ENCODE assay signal across 24 cellular contexts in genomic region chr3:2879587-2879986, GRCh38.
DNase-seq lines count a peak whose midpoint lies in the region; ATAC-seq, FAIRE-seq and TF ChIP-seq lines count a peak whose summit lies in the region.
"Had no signal": no experiment of that assay in that cellular context is flagged by ENCODE, and none has a peak within 500 bp of the region (broad histone marks: within the 10 kb centered on the region; RNA-seq: fewer than 3 reads in every experiment).

No MANE protein-coding gene starts in this region.

- intact Hi-C loops in ovary (cut with DNase I), result no loop called here

- H3K4me2 ChIP-seq in A549 (no peak overlapping the region), H9 (ENCODE audit: insufficient read depth, insufficient read length, low read length) (no peak overlapping the region), H1 (ENCODE audit: insufficient read depth in 1 of 2, low read depth in 2 of 2, low read length in 2 of 2) (no peak overlapping the region)
- H3K4me2 ChIP-seq: BLaER1 had no signal

- no peaks in the 10 kb centered on the region for H3K9me3 ChIP-seq in A549
- H3K9me3 ChIP-seq in H9 (ENCODE audit: control insufficient read depth, low read depth, low read length), result no peaks in the 10 kb centered on the region
- H3K9me3 ChIP-seq in H1 (ENCODE audit: insufficient read depth in 2 of 2, low read depth in 1 of 2, low read length in 1 of 2), result no peaks in the 10 kb centered on the region
- H3K9me3 ChIP-seq in WERI-Rb-1 (ENCODE audit: severe bottlenecking), result no peaks in the 10 kb centered on the region
- no peaks in the 10 kb centered on the region for H3K9me3 ChIP-seq in ovary
- H3K9me3 ChIP-seq: BE2C, BLaER1, Caco-2 had no signal

- H3K27me3 Mint-ChIP-seq in H9 (ENCODE audit: low read depth), result no peaks in the 10 kb centered on the region
- H3K27me3 Mint-ChIP-seq: CD4-positive, CD25-positive, alpha-beta regulatory T cell had no signal

- H3K14ac ChIP-seq in H9 (ENCODE audit: insufficient read depth, low read length) (no peak overlapping the region), H1 (ENCODE audit: insufficient read length) (no peak overlapping the region)

- no peaks in the 10 kb centered on the region for H3K23me2 ChIP-seq in H9 (ENCODE audit: insufficient read length, low read depth, low read length, poor library complexity, severe bottlenecking)
- no peaks in the 10 kb centered on the region for H3K23me2 ChIP-seq in H1 (ENCODE audit: low read depth, low read length)

- H4K91ac ChIP-seq in H9 (ENCODE audit: insufficient read length, low read depth, low read length) (no peak overlapping the region), H1 (replicated peaks; ENCODE audit: insufficient read length, low read length) (no peak overlapping the region)

- H3K36me3 ChIP-seq in H1 (ENCODE audit: control insufficient read depth in 2 of 4, insufficient read depth in 4 of 4, low read length in 3 of 4) (no peaks in the 10 kb centered on the region), WERI-Rb-1 (no peaks in the 10 kb centered on the region), ovary (no peaks in the 10 kb centered on the region)
- H3K36me3 ChIP-seq: BE2C, BLaER1 had no signal

- no peaks in the 10 kb centered on the region for H3K4me1 Mint-ChIP-seq in H9
- H3K4me1 Mint-ChIP-seq: CD14-positive monocyte; CD4-positive, alpha-beta memory T cell; CD4-positive, CD25-positive, alpha-beta regulatory T cell; CD8-positive, alpha-beta memory T cell had no signal

- no peak for ATAC-seq in A549

- CTCF ChIA-PET in A549 (lab: Yijun Ruan, JAX), result no interaction called here
- CTCF ChIA-PET in H1 (lab: Charles Lee; ENCODE audit: partially characterized antibody), result no interaction called here

- H3K36me3 Mint-ChIP-seq in H9 (ENCODE audit: insufficient read depth in 1 of 3, low read depth in 3 of 3), result no peaks in the 10 kb centered on the region
- H3K36me3 Mint-ChIP-seq: CD14-positive monocyte; CD4-positive, alpha-beta memory T cell; CD4-positive, CD25-positive, alpha-beta regulatory T cell; CD8-positive, alpha-beta memory T cell had no signal

- H3K56ac ChIP-seq in H9 (ENCODE audit: insufficient read length, low read depth, low read length) (no peak overlapping the region), H1 (replicated peaks; ENCODE audit: insufficient read length, low read depth, low read length) (no peak overlapping the region)

- H3K79me1 ChIP-seq in H9 (ENCODE audit: insufficient read depth, low read depth, low read length, poor library complexity, severe bottlenecking) (no peaks in the 10 kb centered on the region), H1 (ENCODE audit: low read depth, low read length) (no peaks in the 10 kb centered on the region)

- H3K18ac ChIP-seq in H9 (ENCODE audit: insufficient read length, low read depth, low read length), result no peak overlapping the region
- H3K18ac ChIP-seq in H1 (ENCODE audit: extremely low read depth, low read length), result no peak overlapping the region

- H3K4me3 Mint-ChIP-seq in H9, result no peak overlapping the region
- H3K4me3 Mint-ChIP-seq: CD14-positive monocyte; CD4-positive, alpha-beta memory T cell; CD4-positive, CD25-positive, alpha-beta regulatory T cell; CD8-positive, alpha-beta memory T cell had no signal

- H3K79me2 ChIP-seq in H9 (ENCODE audit: insufficient read depth, low read length) (no peaks in the 10 kb centered on the region), H1 (ENCODE audit: control insufficient read depth in 1 of 2, insufficient read depth in 2 of 2, low read length in 2 of 2) (no peaks in the 10 kb centered on the region)

- TF ChIP-seq EP300 in A549 (IDR thresholded peaks at IDR 0.05) (no peak), H1 (IDR thresholded peaks at IDR 0.05; ENCODE audit: borderline replicate concordance in 1 of 2, low read depth in 2 of 2, low read length in 2 of 2) (no peak), ovary (IDR thresholded peaks at IDR 0.05) (no peak)

- no peak overlapping the region for H2BK5ac ChIP-seq in H9 (ENCODE audit: insufficient read length, low read length)
- H2BK5ac ChIP-seq in H1 (ENCODE audit: low read depth, low read length), result no peak overlapping the region

- no peak overlapping the region for H3K4me3 ChIP-seq in A549
- no peak overlapping the region for H3K4me3 ChIP-seq in H1 (ENCODE audit: extremely low read depth in 1 of 4, insufficient read depth in 2 of 4, low read depth in 3 of 4, low read length in 4 of 4)
- no peak overlapping the region for H3K4me3 ChIP-seq in WERI-Rb-1 (ENCODE audit: low read depth, low read length)
- no peak overlapping the region for H3K4me3 ChIP-seq in ovary
- H3K4me3 ChIP-seq: BLaER1 had no signal

- no peak overlapping the region for H2AFZ ChIP-seq in H9 (ENCODE audit: low read length)
- no peak overlapping the region for H2AFZ ChIP-seq in H1 (ENCODE audit: low read length)

- H3K27ac Mint-ChIP-seq in H9, result peak overlapping the region in 2 of 3 experiments; percentile 15 to 19; a peak in 2 of 7 replicates
- H3K27ac Mint-ChIP-seq: CD14-positive monocyte; CD4-positive, alpha-beta memory T cell; CD4-positive, CD25-positive, alpha-beta regulatory T cell; CD8-positive, alpha-beta memory T cell had no signal

- H3T11ph ChIP-seq in H9 (ENCODE audit: low read length), result no peak overlapping the region

- TF ChIP-seq CTCF in A549 (IDR thresholded peaks at IDR 0.05) (no peak), H9 (conservative IDR thresholded peaks at IDR 0.05) (no peak), H1 (IDR thresholded peaks at IDR 0.05; ENCODE audit: control extremely low read depth in 1 of 3, insufficient read depth in 1 of 3, low read depth in 1 of 3, low read length in 3 of 3) (no peak), WERI-Rb-1 (IDR thresholded peaks at IDR 0.05; ENCODE audit: low read depth, low read length) (no peak), ovary (IDR thresholded peaks at IDR 0.05) (no peak)

- H3K23ac ChIP-seq in H9 (ENCODE audit: insufficient read length, low read depth, low read length) (no peak overlapping the region), H1 (ENCODE audit: insufficient read length) (no peak overlapping the region)

- H2BK12ac ChIP-seq in H9 (ENCODE audit: insufficient read length, low read depth, low read length) (no peak overlapping the region), H1 (ENCODE audit: low read depth, low read length) (no peak overlapping the region)

- H2BK15ac ChIP-seq in H9 (ENCODE audit: low read depth, low read length), result no peak overlapping the region
- no peak overlapping the region for H2BK15ac ChIP-seq in H1 (ENCODE audit: low read length)

- POLR2A ChIA-PET in A549 (lab: Yijun Ruan, JAX) (no interaction called here), H1 (lab: Charles Lee; ENCODE audit: partially characterized antibody) (no interaction called here)

- no peak for DNase-seq in A549 (ENCODE audit: low read depth in 1 of 2, low spot score in 1 of 2)
- DNase-seq in H9, result no peak
- DNase-seq in OCI-M1 (lab: John Stamatoyannopoulos, UW), result peak; percentile 20
- no peak for DNase-seq in H1 (ENCODE audit: low read depth in 1 of 2, low spot score in 2 of 2)
- DNase-seq in WERI-Rb-1, result no peak
- DNase-seq in ovary, result no peak
- no peak for DNase-seq in NCI-H748 treated with DMSO at 0.1 percent for 48 hours (lab: John Stamatoyannopoulos, UW)
- DNase-seq: 8988T; BE2C; C1 segment of cervical spinal cord; Caco-2; Calu3; CD4-positive, alpha-beta memory T cell; CD4-positive, CD25-positive, alpha-beta regulatory T cell; CD8-positive, alpha-beta memory T cell; DMS79 treated with DMSO at 0.1 percent for 48 hours; GF-D8 had no signal

- H4K5ac ChIP-seq in H9 (ENCODE audit: insufficient read length, low read depth, low read length) (no peak overlapping the region), H1 (ENCODE audit: insufficient read length, low read depth, low read length) (no peak overlapping the region)

- H4K8ac ChIP-seq in H9 (replicated peaks; ENCODE audit: insufficient read length, low read depth, low read length), result no peak overlapping the region
- H4K8ac ChIP-seq in H1 (ENCODE audit: extremely low read depth, insufficient read depth, low read length), result no peak overlapping the region

- TF ChIP-seq RAD21 in A549 (conservative IDR thresholded peaks at IDR 0.05 in 1 of 2, IDR thresholded peaks at IDR 0.05 in 1 of 2), result no peak
- no peak for TF ChIP-seq RAD21 in H1 (IDR thresholded peaks at IDR 0.05 in 1 of 2, conservative IDR thresholded peaks at IDR 0.05 in 1 of 2; ENCODE audit: low read depth in 2 of 2, low read length in 2 of 2)

- no peak overlapping the region for H2BK120ac ChIP-seq in H9 (ENCODE audit: low read depth, low read length, poor library complexity, severe bottlenecking)
- H2BK120ac ChIP-seq in H1 (replicated peaks; ENCODE audit: low read depth, low read length), result no peak overlapping the region

- H3K4me1 ChIP-seq in A549 (no peaks in the 10 kb centered on the region), H9 (ENCODE audit: insufficient read depth, low read length) (no peaks in the 10 kb centered on the region), H1 (replicated peaks in 1 of 4; ENCODE audit: control insufficient read depth in 3 of 4, insufficient read depth in 4 of 4, low read length in 3 of 4) (no peaks in the 10 kb centered on the region), ovary (ENCODE audit: insufficient read depth) (no peaks in the 10 kb centered on the region)
- H3K4me1 ChIP-seq: BE2C, BLaER1, Caco-2 had no signal

- no peak overlapping the region for H3K9ac ChIP-seq in H9 (ENCODE audit: extremely low read depth, insufficient read length, low read length)
- no peak overlapping the region for H3K9ac ChIP-seq in H1 (replicated peaks in 1 of 4; ENCODE audit: extremely low read depth in 1 of 4, low read depth in 3 of 4, low read length in 3 of 4)
- H3K9ac ChIP-seq: BLaER1 had no signal

- H4K20me1 ChIP-seq in H9 (ENCODE audit: control insufficient read depth, insufficient read depth, insufficient read length), result no peaks in the 10 kb centered on the region
- no peaks in the 10 kb centered on the region for H4K20me1 ChIP-seq in H1 (replicated peaks in 1 of 2; ENCODE audit: control insufficient read depth in 1 of 2, insufficient read depth in 2 of 2, low read length in 2 of 2)
- H4K20me1 ChIP-seq: BLaER1 had no signal

- H2AK5ac ChIP-seq in H9 (ENCODE audit: insufficient read length, low read length) (no peak overlapping the region), H1 (ENCODE audit: low read depth, low read length) (no peak overlapping the region)

- H3K4ac ChIP-seq in H9 (ENCODE audit: low read depth, low read length), result no peak overlapping the region
- H3K4ac ChIP-seq in H1 (replicated peaks; ENCODE audit: insufficient read length, low read depth, low read length), result no peak overlapping the region

- H3K27me3 ChIP-seq in H9 (ENCODE audit: insufficient read depth, low read length) (no peaks in the 10 kb centered on the region), H1 (replicated peaks in 1 of 4; ENCODE audit: control insufficient read depth in 3 of 4, extremely low read depth in 1 of 4, insufficient read depth in 3 of 4, low read length in 3 of 4) (no peaks in the 10 kb centered on the region), WERI-Rb-1 (ENCODE audit: insufficient read depth, low read depth, severe bottlenecking) (no peaks in the 10 kb centered on the region), ovary (no peaks in the 10 kb centered on the region)
- H3K27me3 ChIP-seq: BE2C, BLaER1 had no signal

- no peak for FAIRE-seq in A549 (lab: Jason Lieb, UNC)
- FAIRE-seq in H1 (lab: Jason Lieb, UNC), result no peak
- FAIRE-seq: A204.1, D721Med, G401.6, GM12891, GM19239 had no signal

- TF ChIP-seq POLR2A in A549 (IDR thresholded peaks at IDR 0.05; ENCODE audit: low read length) (no peak), H1 (IDR thresholded peaks at IDR 0.05; ENCODE audit: control extremely low read depth in 1 of 2, low read depth in 2 of 2, low read length in 2 of 2) (no peak), ovary (IDR thresholded peaks at IDR 0.05) (no peak)

- no peaks in the 10 kb centered on the region for H3K9me3 Mint-ChIP-seq in H9
- H3K9me3 Mint-ChIP-seq: CD8-positive, alpha-beta memory T cell had no signal

- H2BK20ac ChIP-seq in H9 (ENCODE audit: low read depth, low read length, poor library complexity, severe bottlenecking) (no peak overlapping the region), H1 (ENCODE audit: low read length) (no peak overlapping the region)

- H3K27ac ChIP-seq in A549 (no peak overlapping the region), H9 (ENCODE audit: insufficient read length, low read depth, low read length) (no peak overlapping the region), H1 (ENCODE audit: low read depth, low read length) (no peak overlapping the region), WERI-Rb-1 (no peak overlapping the region), ovary (no peak overlapping the region)
- H3K27ac ChIP-seq: BLaER1 had no signal

Comparison
In these comparisons a context has a peak if more than half of its experiments do, and no peak if none do; other contexts are left out.
1. Of the 18 proteins assayed by ChIP-seq in both H1 and A549: peak only in H1: none; only in A549: none; in both: MAFK; in neither: 17.